ENCODE assay signal across 1 cellular context in the genomic region with DNA sequence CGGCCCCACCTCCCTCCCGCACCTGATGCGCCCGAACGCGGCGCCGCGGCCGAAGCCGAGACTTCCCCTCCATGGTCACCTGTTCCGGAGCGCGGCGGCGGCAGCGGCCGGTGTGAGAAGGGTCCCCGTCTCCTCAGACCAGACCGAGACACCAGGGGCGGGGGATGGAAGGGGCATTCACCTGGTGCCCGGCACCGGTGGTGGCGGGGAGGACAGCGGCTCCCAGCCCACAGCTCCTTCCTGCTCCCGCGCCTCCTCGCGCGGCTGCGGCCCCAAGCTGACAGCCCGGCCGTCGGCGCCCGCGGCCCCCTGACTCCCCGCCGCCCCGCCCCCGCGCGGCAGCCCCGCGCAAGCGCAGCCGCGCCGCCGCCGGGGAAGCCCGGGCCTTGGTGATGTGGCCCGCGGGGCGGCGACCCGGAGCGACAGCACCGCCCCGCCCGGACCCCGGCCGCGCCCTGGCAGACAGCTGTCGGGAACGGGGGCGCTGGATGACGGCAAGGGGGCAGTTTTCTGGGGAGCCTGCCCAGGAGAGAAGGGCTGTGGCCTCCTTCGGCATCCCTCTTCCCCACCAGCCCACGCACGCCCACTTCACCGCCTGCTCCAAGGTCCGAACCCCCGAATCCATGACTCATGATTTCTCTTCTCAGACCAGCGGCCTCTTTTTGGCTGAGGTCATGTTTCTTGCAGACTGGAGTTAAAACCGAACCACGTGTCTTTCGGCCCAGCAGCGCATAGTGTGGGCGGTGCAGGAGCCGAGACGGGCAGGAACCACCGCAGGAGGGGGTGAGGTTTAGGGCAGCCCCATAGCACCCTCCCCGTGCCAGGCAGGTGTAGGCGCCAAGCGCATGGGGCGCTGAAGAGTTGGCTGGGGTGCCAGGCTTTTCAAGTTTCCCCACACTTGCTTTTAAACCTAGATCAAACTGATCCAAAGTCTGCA.
TF ChIP-seq lines count a peak whose summit lies in the region.

A gene with protein sequence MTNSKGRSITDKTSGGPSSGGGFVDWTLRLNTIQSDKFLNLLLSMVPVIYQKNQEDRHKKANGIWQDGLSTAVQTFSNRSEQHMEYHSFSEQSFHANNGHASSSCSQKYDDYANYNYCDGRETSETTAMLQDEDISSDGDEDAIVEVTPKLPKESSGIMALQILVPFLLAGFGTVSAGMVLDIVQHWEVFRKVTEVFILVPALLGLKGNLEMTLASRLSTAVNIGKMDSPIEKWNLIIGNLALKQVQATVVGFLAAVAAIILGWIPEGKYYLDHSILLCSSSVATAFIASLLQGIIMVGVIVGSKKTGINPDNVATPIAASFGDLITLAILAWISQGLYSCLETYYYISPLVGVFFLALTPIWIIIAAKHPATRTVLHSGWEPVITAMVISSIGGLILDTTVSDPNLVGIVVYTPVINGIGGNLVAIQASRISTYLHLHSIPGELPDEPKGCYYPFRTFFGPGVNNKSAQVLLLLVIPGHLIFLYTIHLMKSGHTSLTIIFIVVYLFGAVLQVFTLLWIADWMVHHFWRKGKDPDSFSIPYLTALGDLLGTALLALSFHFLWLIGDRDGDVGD (minus strand): TSS at position 282 of the 937 bp plus-strand sequence. CDS start 29,763 bp downstream, outside the sequence.

TF ChIP-seq in HepG2, 621 proteins besides CTCF, POLR2A, EP300 and RAD21 (continued from another document and continues in another):
- TF ChIP-seq, protein P1, sequence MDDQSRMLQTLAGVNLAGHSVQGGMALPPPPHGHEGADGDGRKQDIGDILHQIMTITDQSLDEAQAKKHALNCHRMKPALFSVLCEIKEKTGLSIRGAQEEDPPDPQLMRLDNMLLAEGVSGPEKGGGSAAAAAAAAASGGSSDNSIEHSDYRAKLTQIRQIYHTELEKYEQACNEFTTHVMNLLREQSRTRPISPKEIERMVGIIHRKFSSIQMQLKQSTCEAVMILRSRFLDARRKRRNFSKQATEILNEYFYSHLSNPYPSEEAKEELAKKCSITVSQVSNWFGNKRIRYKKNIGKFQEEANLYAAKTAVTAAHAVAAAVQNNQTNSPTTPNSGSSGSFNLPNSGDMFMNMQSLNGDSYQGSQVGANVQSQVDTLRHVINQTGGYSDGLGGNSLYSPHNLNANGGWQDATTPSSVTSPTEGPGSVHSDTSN (CRISPR knock-in tag; IDR thresholded peaks at IDR 0.05; ENCODE audit: borderline replicate concordance) = no peak
- peak; percentile 68; the same call in 1 of the 2 replicates for TF ChIP-seq SAP130 (CRISPR knock-in tag; IDR thresholded peaks at IDR 0.05; ENCODE audit: low read depth)
- TF ChIP-seq SNAPC4 (CRISPR knock-in tag; IDR thresholded peaks at IDR 0.05) = no peak
- no peak for TF ChIP-seq ZNF496 (CRISPR knock-in tag; IDR thresholded peaks at IDR 0.05; ENCODE audit: insufficient replicate concordance)
- no peak for TF ChIP-seq FOXP1 (IDR thresholded peaks at IDR 0.05)
- no peak for TF ChIP-seq FOXP1 (CRISPR knock-in tag; IDR thresholded peaks at IDR 0.05)
- no peak for TF ChIP-seq ZNF207 (IDR thresholded peaks at IDR 0.05; ENCODE audit: borderline replicate concordance)
- no peak for TF ChIP-seq NR2F6 (IDR thresholded peaks at IDR 0.05)
- no peak for TF ChIP-seq NR2F6 (CRISPR knock-in tag; IDR thresholded peaks at IDR 0.05)
- TF ChIP-seq MATR3 (CRISPR knock-in tag; IDR thresholded peaks at IDR 0.05) = no peak
- no peak for TF ChIP-seq ZNF816 (CRISPR knock-in tag; IDR thresholded peaks at IDR 0.05; ENCODE audit: borderline replicate concordance)
- TF ChIP-seq NFE2L1 (CRISPR knock-in tag; IDR thresholded peaks at IDR 0.05; ENCODE audit: borderline replicate concordance) = no peak
- TF ChIP-seq, protein P2, sequence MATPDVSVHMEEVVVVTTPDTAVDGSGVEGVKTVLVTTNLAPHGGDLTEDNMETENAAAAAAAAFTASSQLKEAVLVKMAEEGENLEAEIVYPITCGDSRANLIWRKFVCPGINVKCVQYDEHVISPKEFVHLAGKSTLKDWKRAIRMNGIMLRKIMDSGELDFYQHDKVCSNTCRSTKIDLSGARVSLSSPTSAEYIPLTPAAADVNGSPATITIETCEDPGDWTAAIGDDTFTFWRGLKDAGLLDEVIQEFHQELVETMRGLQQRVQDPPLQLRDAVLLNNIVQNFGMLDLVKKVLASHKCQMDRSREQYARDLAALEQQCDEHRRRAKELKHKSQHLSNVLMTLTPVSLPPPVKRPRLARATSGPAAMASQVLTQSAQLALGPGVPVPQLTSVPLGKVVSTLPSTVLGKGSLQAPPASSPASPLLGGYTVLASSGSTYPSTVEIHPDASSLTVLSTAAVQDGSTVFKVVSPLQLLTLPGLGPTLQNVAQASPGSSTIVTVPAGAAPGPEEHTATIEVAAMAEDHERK (CRISPR knock-in tag; IDR thresholded peaks at IDR 0.05; ENCODE audit: low read depth) = no peak
- no peak for TF ChIP-seq ATF1 (CRISPR knock-in tag; IDR thresholded peaks at IDR 0.05)
- TF ChIP-seq ATF7 (IDR thresholded peaks at IDR 0.05) = no peak
- TF ChIP-seq ATF7 (CRISPR knock-in tag; IDR thresholded peaks at IDR 0.05) = no peak
- TF ChIP-seq TOPORS (CRISPR knock-in tag; IDR thresholded peaks at IDR 0.05) = no peak
- TF ChIP-seq, protein P3, sequence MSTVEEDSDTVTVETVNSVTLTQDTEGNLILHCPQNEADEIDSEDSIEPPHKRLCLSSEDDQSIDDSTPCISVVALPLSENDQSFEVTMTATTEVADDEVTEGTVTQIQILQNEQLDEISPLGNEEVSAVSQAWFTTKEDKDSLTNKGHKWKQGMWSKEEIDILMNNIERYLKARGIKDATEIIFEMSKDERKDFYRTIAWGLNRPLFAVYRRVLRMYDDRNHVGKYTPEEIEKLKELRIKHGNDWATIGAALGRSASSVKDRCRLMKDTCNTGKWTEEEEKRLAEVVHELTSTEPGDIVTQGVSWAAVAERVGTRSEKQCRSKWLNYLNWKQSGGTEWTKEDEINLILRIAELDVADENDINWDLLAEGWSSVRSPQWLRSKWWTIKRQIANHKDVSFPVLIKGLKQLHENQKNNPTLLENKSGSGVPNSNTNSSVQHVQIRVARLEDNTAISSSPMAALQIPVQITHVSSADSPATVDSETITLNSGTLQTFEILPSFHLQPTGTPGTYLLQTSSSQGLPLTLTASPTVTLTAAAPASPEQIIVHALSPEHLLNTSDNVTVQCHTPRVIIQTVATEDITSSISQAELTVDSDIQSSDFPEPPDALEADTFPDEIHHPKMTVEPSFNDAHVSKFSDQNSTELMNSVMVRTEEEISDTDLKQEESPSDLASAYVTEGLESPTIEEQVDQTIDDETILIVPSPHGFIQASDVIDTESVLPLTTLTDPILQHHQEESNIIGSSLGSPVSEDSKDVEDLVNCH (CRISPR knock-in tag; IDR thresholded peaks at IDR 0.05) = no peak
- no peak for TF ChIP-seq KLF15 (CRISPR knock-in tag; IDR thresholded peaks at IDR 0.05; ENCODE audit: borderline replicate concordance)
- TF ChIP-seq SNRNP70 (IDR thresholded peaks at IDR 0.05; ENCODE audit: low read depth, low read length) = no peak
- no peak for TF ChIP-seq TBP (CRISPR knock-in tag; IDR thresholded peaks at IDR 0.05)
- TF ChIP-seq HNRNPLL (IDR thresholded peaks at IDR 0.05; ENCODE audit: low read depth, low read length, poor library complexity, severe bottlenecking) = peak; percentile 18
- no peak for TF ChIP-seq ATF5 (CRISPR knock-in tag; IDR thresholded peaks at IDR 0.05; ENCODE audit: low read depth)
- TF ChIP-seq CHD2 (IDR thresholded peaks at IDR 0.05; ENCODE audit: low read depth, low read length) = no peak
- TF ChIP-seq IKZF1 (IDR thresholded peaks at IDR 0.05) = no peak
- no peak for TF ChIP-seq ZNF883 (CRISPR knock-in tag; IDR thresholded peaks at IDR 0.05; ENCODE audit: not compliant biosample characterization)
- peak; percentile 16 for TF ChIP-seq AGO2 (optimal IDR thresholded peaks at IDR 0.05; ENCODE audit: low read depth, low read length)
- TF ChIP-seq HNRNPK (IDR thresholded peaks at IDR 0.05; ENCODE audit: low read depth, low read length, poor library complexity, severe bottlenecking) = no peak
- TF ChIP-seq ZNF597 (CRISPR knock-in tag; IDR thresholded peaks at IDR 0.05) = no peak
- TF ChIP-seq ZNF7 (CRISPR knock-in tag; IDR thresholded peaks at IDR 0.05) = no peak
- TF ChIP-seq ZNF724P (CRISPR knock-in tag; IDR thresholded peaks at IDR 0.05; ENCODE audit: borderline replicate concordance) = no peak
- no peak for TF ChIP-seq GATA4 (IDR thresholded peaks at IDR 0.05; ENCODE audit: borderline replicate concordance, low read depth)
- TF ChIP-seq NRL (CRISPR knock-in tag; IDR thresholded peaks at IDR 0.05; ENCODE audit: borderline replicate concordance) = 0 out of 2 replicates have a peak, but pooled peaks have one; percentile 10
- no peak for TF ChIP-seq IKZF4 (CRISPR knock-in tag; IDR thresholded peaks at IDR 0.05; ENCODE audit: borderline replicate concordance, low read depth, not compliant biosample characterization)
- TF ChIP-seq SIN3A (IDR thresholded peaks at IDR 0.05; ENCODE audit: borderline replicate concordance, low read depth, low read length) = peak; percentile 48; the same call in 1 of the 2 replicates
- TF ChIP-seq CBX1 (IDR thresholded peaks at IDR 0.05; ENCODE audit: low read depth) = no peak
- peak; percentile 19 for TF ChIP-seq MAZ (IDR thresholded peaks at IDR 0.05; ENCODE audit: borderline replicate concordance, low read depth, low read length)
- no peak for TF ChIP-seq MAZ (CRISPR knock-in tag; IDR thresholded peaks at IDR 0.05; ENCODE audit: low read depth)
- TF ChIP-seq HOXA9 (CRISPR knock-in tag; IDR thresholded peaks at IDR 0.05; ENCODE audit: borderline replicate concordance) = no peak
- no peak for TF ChIP-seq ZBTB49 (CRISPR knock-in tag; IDR thresholded peaks at IDR 0.05; ENCODE audit: borderline replicate concordance)
- TF ChIP-seq ZNF138 (CRISPR knock-in tag; IDR thresholded peaks at IDR 0.05; ENCODE audit: low read depth) = no peak
- TF ChIP-seq ZMYM4 (CRISPR knock-in tag; IDR thresholded peaks at IDR 0.05) = peak; percentile 9; the same call in 1 of the 2 replicates
- no peak for TF ChIP-seq RBAK (CRISPR knock-in tag; IDR thresholded peaks at IDR 0.05)
- no peak for TF ChIP-seq ZNF678 (CRISPR knock-in tag; IDR thresholded peaks at IDR 0.05)
- TF ChIP-seq PRPF4 (IDR thresholded peaks at IDR 0.05; ENCODE audit: low read depth, low read length, poor library complexity, severe bottlenecking) = no peak
- TF ChIP-seq NFKBIZ (CRISPR knock-in tag; IDR thresholded peaks at IDR 0.05) = no peak
- peak; percentile 13; the same call in 1 of the 2 replicates for TF ChIP-seq HOXA3 (CRISPR knock-in tag; IDR thresholded peaks at IDR 0.05)
